33 cellular contexts compared by ENCODE assay signal in genomic region chr1:68409426-68409825, GRCh38. TPM values are rescaled to one million over a fixed set of nuclear protein-coding genes. Genes with fewer than 3 reads are reported as not detected.
A peak's percentile ranks its signal among the peaks of the same experiment; 100 is the strongest.
DNase-seq lines count a peak whose midpoint lies in the region; ATAC-seq, FAIRE-seq and TF ChIP-seq lines count a peak whose summit lies in the region.
"Had no signal": no experiment of that assay in that cellular context is flagged by ENCODE, and none has a peak within 500 bp of the region (broad histone marks: within the 10 kb centered on the region; RNA-seq: fewer than 3 reads in every experiment).

No MANE protein-coding gene starts in this region.

- peaks cover 4% of the 10 kb centered on the region; the same call in 1 of the 2 replicates for H3K4me1 ChIP-seq in IMR-90 (ENCODE audit: control insufficient read depth, insufficient read depth, low read length)
- H3K4me1 ChIP-seq: adrenal gland, esophagus muscularis mucosa, HAP-1, left lung, upper lobe of right lung had no signal

- no peak overlapping the region for H3K27ac ChIP-seq in IMR-90 (ENCODE audit: insufficient read depth, low read length)
- H3K27ac ChIP-seq: adrenal gland, esophagus muscularis mucosa, left lung, upper lobe of right lung had no signal

- H3K23ac ChIP-seq in IMR-90 (ENCODE audit: low read depth, low read length) = 0 out of 2 replicates have a peak overlapping the region, but pooled peaks have one; percentile 69

- intact Hi-C loops in IMR-90 (cut with micrococcal nuclease) = no loop called here

- H3K27me3 ChIP-seq in IMR-90 (ENCODE audit: control insufficient read depth, insufficient read depth, low read length) (no peaks in the 10 kb centered on the region), H7 (ENCODE audit: control insufficient read depth, insufficient read depth, low read length) (no peaks in the 10 kb centered on the region)
- H3K27me3 ChIP-seq: adrenal gland, esophagus muscularis mucosa, left lung, upper lobe of right lung had no signal

- H3K9ac ChIP-seq in IMR-90 (ENCODE audit: low read depth, low read length) = no peak overlapping the region

- peak; percentile 33 for FAIRE-seq in islet of Langerhans (lab: Jason Lieb, UNC)
- FAIRE-seq: endometrium, GM12892, HepG2 had no signal

- H2BK120ac ChIP-seq in IMR-90 (ENCODE audit: low read depth, low read length) = peak overlapping the region; percentile 95

- H3K4me3 ChIP-seq in IMR-90 (ENCODE audit: insufficient read depth, low read depth, low read length) = no peak overlapping the region
- no peak overlapping the region for H3K4me3 ChIP-seq in H7 (ENCODE audit: insufficient read depth, low read depth, low read length)
- H3K4me3 ChIP-seq: adrenal gland, esophagus muscularis mucosa, HAP-1, left lung, upper lobe of right lung had no signal

- TF ChIP-seq RAD21 in IMR-90 (IDR thresholded peaks at IDR 0.05; ENCODE audit: low read length) = no peak

- peak overlapping the region; percentile 45 for H3K4me2 ChIP-seq in IMR-90 (ENCODE audit: low read depth, low read length)

- H4K5ac ChIP-seq in IMR-90 (ENCODE audit: low read depth, low read length) = peak overlapping the region; percentile 81; the same call in 1 of the 2 replicates

- peak overlapping the region; percentile 53 for H3K14ac ChIP-seq in IMR-90 (replicated peaks; ENCODE audit: low read depth, low read length)

- no peaks in the 10 kb centered on the region for H3K9me3 ChIP-seq in IMR-90 (ENCODE audit: control insufficient read depth, insufficient read depth, low read length)
- H3K9me3 ChIP-seq: adrenal gland, esophagus muscularis mucosa, HAP-1, left lung, upper lobe of right lung had no signal

- peak overlapping the region; percentile 92; the same call in 1 of the 2 replicates for H2BK20ac ChIP-seq in IMR-90 (ENCODE audit: low read depth, low read length)

- H3K56ac ChIP-seq in IMR-90 (ENCODE audit: extremely low read depth, insufficient read depth, low read length) = no peak overlapping the region

- peak overlapping the region; percentile 64 to 76; a peak in 2 of 4 replicates for H4K8ac ChIP-seq in IMR-90 (ENCODE audit: low read depth in 2 of 2, low read length in 2 of 2)

- no peak for TF ChIP-seq POLR2A in IMR-90 (IDR thresholded peaks at IDR 0.05; ENCODE audit: low read depth, low read length)

- H3K9me3 Mint-ChIP-seq in effector memory CD8-positive, alpha-beta T cell = no peaks in the 10 kb centered on the region
- no peaks in the 10 kb centered on the region for H3K9me3 Mint-ChIP-seq in T-helper 2 cell treated with Interferon-gamma antibody and Interleukin-4, amounts not matched to agents 5 μg/mL and 100 μg/mL, for 36 hours
- no peaks in the 10 kb centered on the region for H3K9me3 Mint-ChIP-seq in activated CD4-positive, alpha-beta T cell treated with anti-CD3 and anti-CD28 coated beads, Interleukin-2, amount 10 ng/mL, durations not matched to agents 7 days and 5 days
- H3K9me3 Mint-ChIP-seq: activated CD4-positive, alpha-beta memory T cell treated with anti-CD3 and anti-CD28 coated beads for 36 hours; brain; memory B cell; nephron progenitor cell; stimulated activated memory B cell treated with anti-CD40 and anti-IgM and Interleukin-4, amounts not matched to agents 10 μg/mL and 1 μg/mL and 100 μg/mL, for 72 hours had no signal

- in situ Hi-C loops in IMR-90 (cut with MboI; ENCODE audit: low sequenced_read_pairs) = no loop called here

- H2BK5ac ChIP-seq in IMR-90 (ENCODE audit: low read depth, low read length, poor library complexity, severe bottlenecking) = peak overlapping the region; percentile 74

- ATAC-seq in IMR-90 (ENCODE audit: low read depth) = peak; percentile 90
- ATAC-seq in effector memory CD8-positive, alpha-beta T cell (replicated peaks) = no peak
- ATAC-seq: HepG2; left lung; stimulated activated memory B cell treated with anti-CD40 and anti-IgM and Interleukin-4, amounts not matched to agents 10 μg/mL and 1 μg/mL and 100 μg/mL, for 72 hours; upper lobe of right lung had no signal

- no peaks in the 10 kb centered on the region for H3K36me3 Mint-ChIP-seq in effector memory CD8-positive, alpha-beta T cell (ENCODE audit: insufficient read depth)
- no peaks in the 10 kb centered on the region for H3K36me3 Mint-ChIP-seq in T-helper 2 cell treated with Interferon-gamma antibody and Interleukin-4, amounts not matched to agents 5 μg/mL and 100 μg/mL, for 36 hours (ENCODE audit: low read depth)
- no peaks in the 10 kb centered on the region for H3K36me3 Mint-ChIP-seq in activated CD4-positive, alpha-beta T cell treated with anti-CD3 and anti-CD28 coated beads, Interleukin-2, amount 10 ng/mL, durations not matched to agents 7 days and 5 days (ENCODE audit: low read depth)
- H3K36me3 Mint-ChIP-seq: activated CD4-positive, alpha-beta memory T cell treated with anti-CD3 and anti-CD28 coated beads for 36 hours; brain; memory B cell; stimulated activated memory B cell treated with anti-CD40 and anti-IgM and Interleukin-4, amounts not matched to agents 10 μg/mL and 1 μg/mL and 100 μg/mL, for 72 hours had no signal

- 0 out of 2 replicates have a peak, but pooled peaks cover 3% of the 10 kb centered on the region for H3K9me1 ChIP-seq in IMR-90 (ENCODE audit: insufficient read depth, low read length)

- 0 out of 2 replicates have a peak overlapping the region, but pooled peaks have one; percentile 36 for H2AK5ac ChIP-seq in IMR-90 (ENCODE audit: low read depth, low read length)

- dilution Hi-C loops in IMR-90 (cut with HindIII; ENCODE audit: low sequenced_read_pairs, unreplicated experiment) = no loop called here

- no TSS peak for BruUV-seq in IMR-90 (replicated peaks; lab: Mats Ljungman, UMichigan)

- WGBS in IMR-90 (ENCODE audit: extremely low coverage in 2 of 2, insufficient read length in 1 of 2), 2 experiments = no CpG with 5 or more reads among the region's 2 CpGs

- TF ChIP-seq CTCF in IMR-90 (conservative IDR thresholded peaks at IDR 0.05; ENCODE audit: low read depth, low read length) = no peak

- peak overlapping the region; percentile 92; the same call in 1 of the 2 replicates for H3K18ac ChIP-seq in IMR-90 (ENCODE audit: low read depth, low read length)

- H3K27ac Mint-ChIP-seq in effector memory CD8-positive, alpha-beta T cell = no peak overlapping the region
- H3K27ac Mint-ChIP-seq in T-helper 2 cell treated with Interferon-gamma antibody and Interleukin-4, amounts not matched to agents 5 μg/mL and 100 μg/mL, for 36 hours = no peak overlapping the region
- no peak overlapping the region for H3K27ac Mint-ChIP-seq in activated CD4-positive, alpha-beta T cell treated with anti-CD3 and anti-CD28 coated beads, Interleukin-2, amount 10 ng/mL, durations not matched to agents 7 days and 5 days
- H3K27ac Mint-ChIP-seq: activated CD4-positive, alpha-beta memory T cell treated with anti-CD3 and anti-CD28 coated beads for 36 hours; brain; memory B cell; nephron progenitor cell; stimulated activated memory B cell treated with anti-CD40 and anti-IgM and Interleukin-4, amounts not matched to agents 10 μg/mL and 1 μg/mL and 100 μg/mL, for 72 hours had no signal

- H2AFZ ChIP-seq in IMR-90 (replicated peaks; ENCODE audit: low read length, poor library complexity) = no peak overlapping the region

- no peaks in the 10 kb centered on the region for H3K27me3 Mint-ChIP-seq in effector memory CD8-positive, alpha-beta T cell
- no peaks in the 10 kb centered on the region for H3K27me3 Mint-ChIP-seq in T-helper 2 cell treated with Interferon-gamma antibody and Interleukin-4, amounts not matched to agents 5 μg/mL and 100 μg/mL, for 36 hours (ENCODE audit: low read depth)
- H3K27me3 Mint-ChIP-seq in activated CD4-positive, alpha-beta T cell treated with anti-CD3 and anti-CD28 coated beads, Interleukin-2, amount 10 ng/mL, durations not matched to agents 7 days and 5 days = no peaks in the 10 kb centered on the region
- H3K27me3 Mint-ChIP-seq: activated CD4-positive, alpha-beta memory T cell treated with anti-CD3 and anti-CD28 coated beads for 36 hours; stimulated activated memory B cell treated with anti-CD40 and anti-IgM and Interleukin-4, amounts not matched to agents 10 μg/mL and 1 μg/mL and 100 μg/mL, for 72 hours had no signal

- H3K36me3 ChIP-seq in IMR-90 (ENCODE audit: control insufficient read depth, insufficient read depth, low read length) = no peaks in the 10 kb centered on the region
- no peaks in the 10 kb centered on the region for H3K36me3 ChIP-seq in H7 (replicated peaks; ENCODE audit: control insufficient read depth, insufficient read depth, low read length)
- H3K36me3 ChIP-seq: adrenal gland, esophagus muscularis mucosa, HAP-1, left lung, upper lobe of right lung had no signal

- CTCF ChIA-PET in IMR-90 (lab: Yijun Ruan, JAX) = interaction anchor here (0.9 to 1.6 kb wide), 2 partner anchors 9 to 14 kb away, joined by 3 to 5 read pairs; no protein-coding TSS in a partner anchor
- CTCF ChIA-PET in activated CD4-positive, alpha-beta T cell treated with anti-CD3 and anti-CD28 coated beads, Interleukin-2, amount 10 ng/mL, durations not matched to agents 7 days and 5 days (lab: Charles Lee) = no interaction called here

- H3K4me3 Mint-ChIP-seq in effector memory CD8-positive, alpha-beta T cell = no peak overlapping the region
- H3K4me3 Mint-ChIP-seq in T-helper 2 cell treated with Interferon-gamma antibody and Interleukin-4, amounts not matched to agents 5 μg/mL and 100 μg/mL, for 36 hours = no peak overlapping the region
- no peak overlapping the region for H3K4me3 Mint-ChIP-seq in activated CD4-positive, alpha-beta T cell treated with anti-CD3 and anti-CD28 coated beads, Interleukin-2, amount 10 ng/mL, durations not matched to agents 7 days and 5 days
- H3K4me3 Mint-ChIP-seq: activated CD4-positive, alpha-beta memory T cell treated with anti-CD3 and anti-CD28 coated beads for 36 hours; brain; memory B cell; nephron progenitor cell; stimulated activated memory B cell treated with anti-CD40 and anti-IgM and Interleukin-4, amounts not matched to agents 10 μg/mL and 1 μg/mL and 100 μg/mL, for 72 hours had no signal

- H3K79me1 ChIP-seq in IMR-90 (ENCODE audit: low read depth in 1 of 2, low read length in 2 of 2) = no peaks in the 10 kb centered on the region

- POLR2A ChIA-PET in IMR-90 (lab: Charles Lee; ENCODE audit: unreplicated experiment) = interaction anchor here (1.1 kb wide), 1 partner anchor 177 kb away, joined by 3 read pairs; the partner anchor contains the start of gene WLS
- POLR2A ChIA-PET in activated CD4-positive, alpha-beta T cell treated with anti-CD3 and anti-CD28 coated beads, Interleukin-2, amount 10 ng/mL, durations not matched to agents 7 days and 5 days (lab: Charles Lee) = no interaction called here

- H3K4me1 Mint-ChIP-seq in effector memory CD8-positive, alpha-beta T cell (ENCODE audit: low read depth in 2 of 2) = no peaks in the 10 kb centered on the region
- no peaks in the 10 kb centered on the region for H3K4me1 Mint-ChIP-seq in T-helper 2 cell treated with Interferon-gamma antibody and Interleukin-4, amounts not matched to agents 5 μg/mL and 100 μg/mL, for 36 hours (ENCODE audit: low read depth)
- no peaks in the 10 kb centered on the region for H3K4me1 Mint-ChIP-seq in activated CD4-positive, alpha-beta T cell treated with anti-CD3 and anti-CD28 coated beads, Interleukin-2, amount 10 ng/mL, durations not matched to agents 7 days and 5 days
- H3K4me1 Mint-ChIP-seq: nephron progenitor cell; stimulated activated memory B cell treated with anti-CD40 and anti-IgM and Interleukin-4, amounts not matched to agents 10 μg/mL and 1 μg/mL and 100 μg/mL, for 72 hours had no signal

- peak overlapping the region; percentile 74; the same call in 1 of the 2 replicates for H4K91ac ChIP-seq in IMR-90 (ENCODE audit: insufficient read depth, low read depth, low read length)

- H2BK15ac ChIP-seq in IMR-90 (ENCODE audit: low read depth, low read length) = peak overlapping the region; percentile 80; the same call in 2 of the 3 replicates

- H2AK9ac ChIP-seq in IMR-90 (replicated peaks; ENCODE audit: low read depth, low read length, poor library complexity) = no peak overlapping the region

- DNase-seq in AG20443 (ENCODE audit: low spot score) = peak; percentile 28
- peak; percentile 78 for DNase-seq in IMR-90
- DNase-seq in astrocyte of the hippocampus (ENCODE audit: low read depth, low spot score) = peak; percentile 53
- DNase-seq in effector memory CD8-positive, alpha-beta T cell = no peak
- DNase-seq in T-helper 2 cell treated with Interferon-gamma antibody and Interleukin-4, amounts not matched to agents 5 μg/mL and 100 μg/mL, for 36 hours (ENCODE audit: low spot score) = no peak
- DNase-seq in activated CD4-positive, alpha-beta T cell treated with anti-CD3 and anti-CD28 coated beads, Interleukin-2, amount 10 ng/mL, durations not matched to agents 7 days and 5 days = no peak
- DNase-seq in H7 = no peak
- DNase-seq: activated CD4-positive, alpha-beta memory T cell treated with anti-CD3 and anti-CD28 coated beads for 36 hours; activated naive CD4-positive, alpha-beta T cell; adrenal gland; Calu3; Kasumi-1; left lung; NCI-H1694 treated with DMSO at 0.1 percent for 48 hours; NCI-H446; NCI-H748 treated with DMSO at 0.1 percent for 48 hours; nephron progenitor cell; substantia nigra; upper lobe of right lung had no signal

- peak overlapping the region; percentile 70; the same call in 1 of the 2 replicates for H3K4ac ChIP-seq in IMR-90 (ENCODE audit: low read depth, low read length)

- no peaks in the 10 kb centered on the region for H4K20me1 ChIP-seq in IMR-90 (ENCODE audit: insufficient read depth, low read length)

RNA-seq across cellular contexts. Expression of gene RPE65, which starts 40.3 kb away (rescaled TPM):
- under 0.01 TPM in 1 of 2 replicates, not detected in the other for total RNA-seq in IMR-90 (2012; rRNA removed)
- not detected in 2 replicates for polyA plus RNA-seq in IMR-90 (2012; rRNA removed)
- polyA plus RNA-seq in IMR-90 (2012; cell fraction: cytosol; rRNA removed) = not detected in 2 replicates
- not detected in 2 replicates for polyA plus RNA-seq in IMR-90 (2012; cell fraction: nucleus; rRNA removed; ENCODE audit: low replicate concordance)
- not detected for total RNA-seq in activated CD4-positive, alpha-beta T cell treated with anti-CD3 and anti-CD28 coated beads, Interleukin-2, amount 10 ng/mL, durations not matched to agents 7 days and 5 days
- total RNA-seq in H7 (2014; rRNA removed; shearing (Covaris generic)) = not detected in 2 replicates
- total RNA-seq: activated CD4-positive, alpha-beta memory T cell treated with anti-CD3 and anti-CD28 coated beads for 36 hours; adrenal gland; Calu3; dermis microvascular lymphatic vessel endothelial cell; esophagus muscularis mucosa; glomerular endothelial cell; HepG2; left lung; osteocyte; skeletal muscle tissue; T-helper 1 cell treated with Interleukin-12 subunit alpha and Interleukin-12 subunit beta and Interleukin-4 antibody, amounts not matched to agents 30 ng/mL and 1 ng/mL, for 36 hours; upper lobe of right lung had no signal
- polyA plus RNA-seq: adrenal gland, HepG2 had no signal

Comparison
In these comparisons a context has a peak if more than half of its experiments do, and no peak if none do; other contexts are left out.
1. DNase-seq: peak in AG20443 (single experiment), IMR-90 (single experiment) and astrocyte of the hippocampus (single experiment); none in effector memory CD8-positive, alpha-beta T cell (0 of 3), T-helper 2 cell treated with Interferon-gamma antibody and Interleukin-4, amounts not matched to agents 5 μg/mL and 100 μg/mL, for 36 hours (single experiment), activated CD4-positive, alpha-beta T cell treated with anti-CD3 and anti-CD28 coated beads, Interleukin-2, amount 10 ng/mL, durations not matched to agents 7 days and 5 days (single experiment) and H7 (single experiment).